In the genomic region with DNA sequence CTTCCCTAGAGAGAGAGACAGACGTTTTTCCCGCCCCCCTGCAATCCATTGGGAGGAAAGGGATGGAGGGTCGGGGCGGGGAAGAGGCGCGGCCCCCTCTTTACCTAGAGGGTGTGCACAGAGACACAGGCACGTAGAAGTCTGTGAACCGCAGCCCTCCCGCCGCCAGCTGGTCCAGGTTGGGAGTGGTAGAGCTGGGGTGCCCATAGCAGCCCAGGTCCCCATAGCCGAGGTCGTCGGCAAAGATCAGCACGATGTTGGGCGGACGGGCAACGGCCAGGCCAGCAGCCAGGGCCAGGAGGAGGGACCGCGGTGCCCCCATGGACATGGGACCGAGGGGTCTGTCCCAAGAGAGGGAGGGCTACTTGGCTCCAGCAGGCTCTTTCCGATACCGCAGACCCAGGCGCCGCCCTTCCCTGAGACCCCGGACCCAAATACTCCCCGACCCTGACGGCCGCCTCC, we compare ENCODE assay signal across 7 cellular contexts. TPM values are rescaled to one million over a fixed set of nuclear protein-coding genes. Genes with fewer than 3 reads are reported as not detected.
DNase-seq lines count a peak whose midpoint lies in the region; ATAC-seq, FAIRE-seq and TF ChIP-seq lines count a peak whose summit lies in the region.

No MANE protein-coding gene starts in this region.

- FAIRE-seq in D721Med (lab: Jason Lieb, UNC) = no peak

- DNase-seq in hepatic stellate cell (ENCODE audit: low spot score) (peak; percentile 8), pons (ENCODE audit: low spot score) (no peak), D721Med (ENCODE audit: insufficient read length, low spot score) (no peak)

- H3K27me3 ChIP-seq in skeletal muscle tissue (ENCODE audit: control insufficient read depth in 3 of 3, insufficient read depth in 3 of 3, low read length in 3 of 3) = no peaks in the 10 kb centered on the region

- H3K4me1 ChIP-seq in skeletal muscle tissue (ENCODE audit: control insufficient read depth in 3 of 3, insufficient read depth in 3 of 3, low read length in 3 of 3) = peaks cover 9 to 31% (median 31%) of the 10 kb centered on the region in 3 donors

- H3K9ac ChIP-seq in skeletal muscle tissue (ENCODE audit: low read depth in 1 of 3, low read length in 3 of 3) = peak overlapping the region; percentile 82 to 86 (median 86)

- peak overlapping the region; percentile 74 to 84 (median 82) for H3K4me3 ChIP-seq in skeletal muscle tissue (ENCODE audit: low read length in 3 of 3)

- peak overlapping the region; percentile 58 for H3K27ac ChIP-seq in skeletal muscle tissue (ENCODE audit: low read depth, low read length)

- no peak for TF ChIP-seq CTCF in D721Med (IDR thresholded peaks at IDR 0.05; ENCODE audit: insufficient read depth, missing control alignments)

- H3K27me3 Mint-ChIP-seq in activated naive CD8-positive, alpha-beta T cell = no peaks in the 10 kb centered on the region

- ATAC-seq in GM19035 (IDR thresholded peaks at IDR 0.05; ENCODE audit: unreplicated experiment) (peak; percentile 21), HG03342 (IDR thresholded peaks at IDR 0.05; ENCODE audit: unreplicated experiment) (peak; percentile 5)

- H3K27ac Mint-ChIP-seq in activated naive CD8-positive, alpha-beta T cell = peak overlapping the region; percentile 28

- peaks cover 25% of the 10 kb centered on the region for H3K4me1 Mint-ChIP-seq in activated naive CD8-positive, alpha-beta T cell (ENCODE audit: low read depth)

- no peaks in the 10 kb centered on the region for H3K36me3 Mint-ChIP-seq in activated naive CD8-positive, alpha-beta T cell

- no peaks in the 10 kb centered on the region for H3K9me3 ChIP-seq in skeletal muscle tissue (ENCODE audit: control insufficient read depth in 3 of 3, low read length in 3 of 3)

- peak overlapping the region; percentile 85 for H3K4me3 Mint-ChIP-seq in activated naive CD8-positive, alpha-beta T cell

- no peaks in the 10 kb centered on the region for H3K9me3 Mint-ChIP-seq in activated naive CD8-positive, alpha-beta T cell (ENCODE audit: low read depth)

- H3K36me3 ChIP-seq in skeletal muscle tissue (ENCODE audit: control insufficient read depth in 3 of 3, insufficient read depth in 3 of 3, low read length in 3 of 3) = peaks cover 0 to 5% (median 3%) of the 10 kb centered on the region in 3 donors

RNA-seq across cellular contexts. Expression of a gene that starts 0.5 kb away (rescaled TPM):
- 5.2 TPM for total RNA-seq in skeletal muscle tissue

RNA-seq across cellular contexts. Expression of a gene that starts 26.9 kb away (rescaled TPM):
- 0.52 TPM for total RNA-seq in skeletal muscle tissue

RNA-seq across cellular contexts. Expression of a gene that starts 44.8 kb away (rescaled TPM):
- 17.7 TPM for total RNA-seq in skeletal muscle tissue

RNA-seq across cellular contexts. Expression of a gene that starts 45.1 kb away (rescaled TPM):
- total RNA-seq in skeletal muscle tissue = 4.2 TPM

RNA-seq across cellular contexts. Expression of a gene that starts 49.3 kb away (rescaled TPM):
- 27.1 TPM for total RNA-seq in skeletal muscle tissue
